In the genomic region with DNA sequence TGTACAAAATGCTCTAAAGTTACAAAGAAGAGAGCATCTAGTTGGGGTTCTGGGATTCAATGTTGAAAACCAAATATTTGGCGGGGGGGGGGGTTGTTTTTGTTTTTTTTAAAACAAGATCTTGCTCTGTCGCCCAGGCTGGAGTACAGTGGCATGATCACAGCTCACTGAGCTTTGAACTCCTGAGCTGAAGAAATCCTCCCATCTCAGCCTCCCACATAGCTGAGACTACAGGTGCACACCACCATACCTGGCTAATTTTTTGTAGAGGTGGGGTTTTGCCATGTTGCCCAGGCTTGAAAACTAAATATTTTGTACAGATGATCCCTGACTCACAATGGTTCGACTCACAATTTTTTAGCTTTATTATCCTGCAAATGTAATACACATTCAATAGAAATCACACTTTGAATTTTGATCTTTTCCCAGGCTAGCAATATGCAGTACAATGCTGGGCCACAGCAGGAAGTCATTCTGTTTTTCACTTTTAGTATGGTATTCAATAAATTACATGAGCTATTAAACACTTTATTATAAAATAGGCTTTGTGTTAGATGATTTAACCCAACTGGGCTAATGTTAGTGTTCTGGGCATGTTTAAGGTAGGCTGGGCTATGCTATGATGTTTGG, we compare ENCODE assay signal across 19 cellular contexts. TPM values are rescaled to one million over a fixed set of nuclear protein-coding genes. Genes with fewer than 3 reads are reported as not detected.
DNase-seq lines count a peak whose midpoint lies in the region; ATAC-seq, FAIRE-seq and TF ChIP-seq lines count a peak whose summit lies in the region.
"Had no signal": no experiment of that assay in that cellular context is flagged by ENCODE, and none has a peak within 500 bp of the region (broad histone marks: within the 10 kb centered on the region; RNA-seq: fewer than 3 reads in every experiment).

No MANE protein-coding gene starts in this region.

- no peak overlapping the region for H3K4me3 Mint-ChIP-seq in activated CD4-positive, alpha-beta T cell treated with anti-CD3 and anti-CD28 coated beads, Interleukin-2, amount 10 ng/mL, durations not matched to agents 7 days and 5 days
- no peak overlapping the region for H3K4me3 Mint-ChIP-seq in activated CD8-positive, alpha-beta T cell treated with anti-CD3 and anti-CD28 coated beads, Interleukin-2, amount 10 ng/mL, durations not matched to agents 7 days and 5 days
- H3K4me3 Mint-ChIP-seq: CD4-positive, alpha-beta T cell; HFFc6 had no signal

- WGBS in small intestine, 3 donors: 62 to 86% (median 71%) methylated on average over 3 of the region's 3 CpGs

- H3K79me2 ChIP-seq in Loucy (ENCODE audit: insufficient read depth, low read length): peaks cover 98% of the 10 kb centered on the region

- H3K9me2 ChIP-seq in Loucy (replicated peaks; ENCODE audit: low read depth, low read length): no peaks in the 10 kb centered on the region

- peaks cover 77% of the 10 kb centered on the region for H3K4me1 Mint-ChIP-seq in activated CD4-positive, alpha-beta T cell treated with anti-CD3 and anti-CD28 coated beads, Interleukin-2, amount 10 ng/mL, durations not matched to agents 7 days and 5 days
- peaks cover 67% of the 10 kb centered on the region for H3K4me1 Mint-ChIP-seq in activated CD8-positive, alpha-beta T cell treated with anti-CD3 and anti-CD28 coated beads, Interleukin-2, amount 10 ng/mL, durations not matched to agents 7 days and 5 days (ENCODE audit: low read depth)

- no peak for DNase-seq in activated CD4-positive, alpha-beta T cell treated with anti-CD3 and anti-CD28 coated beads, Interleukin-2, amount 10 ng/mL, durations not matched to agents 7 days and 5 days
- no peak for DNase-seq in activated CD4-positive, alpha-beta T cell treated with anti-CD3 and anti-CD28 coated beads for 4 hours
- no peak for DNase-seq in left colon
- DNase-seq in small intestine: peak; percentile 65
- DNase-seq in upper lobe of right lung: no peak
- no peak for DNase-seq in activated CD8-positive, alpha-beta T cell treated with anti-CD3 and anti-CD28 coated beads, Interleukin-2, amount 10 ng/mL, durations not matched to agents 7 days and 5 days
- DNase-seq: AML-193; Caco-2; CD4-positive, alpha-beta T cell; GDM1; GOT3; H7; HFFc6 had no signal

- no peak for FAIRE-seq in small intestine (lab: Jason Lieb, UNC)
- FAIRE-seq: A549, D721Med had no signal

- H3K27ac ChIP-seq in small intestine (ENCODE audit: low read depth in 1 of 2, low read length in 1 of 2): no peak overlapping the region
- H3K27ac ChIP-seq in upper lobe of right lung: no peak overlapping the region
- H3K27ac ChIP-seq: 22Rv1, A549, C4-2B had no signal

- POLR2A ChIA-PET in activated CD4-positive, alpha-beta T cell treated with anti-CD3 and anti-CD28 coated beads, Interleukin-2, amount 10 ng/mL, durations not matched to agents 7 days and 5 days (lab: Charles Lee): no interaction called here
- POLR2A ChIA-PET in activated CD8-positive, alpha-beta T cell treated with anti-CD3 and anti-CD28 coated beads, Interleukin-2, amount 10 ng/mL, durations not matched to agents 7 days and 5 days (lab: Charles Lee): no interaction called here

- H3K9me3 ChIP-seq in Loucy (ENCODE audit: insufficient read depth, low read depth, low read length) (no peaks in the 10 kb centered on the region), small intestine (ENCODE audit: control insufficient read depth, low read depth) (no peaks in the 10 kb centered on the region), upper lobe of right lung (no peaks in the 10 kb centered on the region)
- H3K9me3 ChIP-seq: A549, Caco-2 had no signal

- H3K4me2 ChIP-seq in Loucy (ENCODE audit: low read depth, low read length, poor library complexity, severe bottlenecking): peak overlapping the region; percentile 65
- H3K4me2 ChIP-seq: A549 had no signal

- H3K27me3 Mint-ChIP-seq in activated CD4-positive, alpha-beta T cell treated with anti-CD3 and anti-CD28 coated beads, Interleukin-2, amount 10 ng/mL, durations not matched to agents 7 days and 5 days: no peaks in the 10 kb centered on the region
- no peaks in the 10 kb centered on the region for H3K27me3 Mint-ChIP-seq in activated CD8-positive, alpha-beta T cell treated with anti-CD3 and anti-CD28 coated beads, Interleukin-2, amount 10 ng/mL, durations not matched to agents 7 days and 5 days (ENCODE audit: low read depth)
- H3K27me3 Mint-ChIP-seq: CD4-positive, alpha-beta T cell had no signal

- no peak for TF ChIP-seq CTCF in Loucy (conservative IDR thresholded peaks at IDR 0.05; ENCODE audit: low read length)
- TF ChIP-seq CTCF in upper lobe of right lung (IDR thresholded peaks at IDR 0.05): no peak

- CTCF ChIA-PET in activated CD4-positive, alpha-beta T cell treated with anti-CD3 and anti-CD28 coated beads, Interleukin-2, amount 10 ng/mL, durations not matched to agents 7 days and 5 days (lab: Charles Lee): no interaction called here
- CTCF ChIA-PET in activated CD8-positive, alpha-beta T cell treated with anti-CD3 and anti-CD28 coated beads, Interleukin-2, amount 10 ng/mL, durations not matched to agents 7 days and 5 days (lab: Charles Lee): no interaction called here

- H3K36me3 Mint-ChIP-seq in activated CD4-positive, alpha-beta T cell treated with anti-CD3 and anti-CD28 coated beads, Interleukin-2, amount 10 ng/mL, durations not matched to agents 7 days and 5 days (ENCODE audit: low read depth): peaks cover 46% of the 10 kb centered on the region
- peaks cover 57% of the 10 kb centered on the region for H3K36me3 Mint-ChIP-seq in activated CD8-positive, alpha-beta T cell treated with anti-CD3 and anti-CD28 coated beads, Interleukin-2, amount 10 ng/mL, durations not matched to agents 7 days and 5 days (ENCODE audit: low read depth)

- ATAC-seq in left colon (peak; percentile 87), upper lobe of right lung (no peak)
- ATAC-seq in activated CD8-positive, alpha-beta T cell treated with anti-CD3 and anti-CD28 coated beads, Interleukin-2, amount 10 ng/mL, durations not matched to agents 7 days and 5 days: no peak
- ATAC-seq: A549, HCT116 had no signal

- no peaks in the 10 kb centered on the region for H3F3A ChIP-seq in Loucy (ENCODE audit: low read depth)

- intact Hi-C loops in left colon (cut with DNase I, micrococcal nuclease) (no loop called here), upper lobe of right lung (cut with DNase I) (no loop called here)

- no peak overlapping the region for H3K9ac ChIP-seq in Loucy (ENCODE audit: low read depth, low read length, poor library complexity, severe bottlenecking)

- H4K20me1 ChIP-seq in Loucy (ENCODE audit: insufficient read depth, low read length, poor library complexity, severe bottlenecking): peaks cover 87% of the 10 kb centered on the region

- peaks cover 62% of the 10 kb centered on the region for H3K4me1 ChIP-seq in Loucy (ENCODE audit: insufficient read depth, low read length, poor library complexity, severe bottlenecking)
- no peaks in the 10 kb centered on the region for H3K4me1 ChIP-seq in small intestine (ENCODE audit: control insufficient read depth in 2 of 2, insufficient read depth in 1 of 2, low read depth in 1 of 2, low read length in 1 of 2)
- H3K4me1 ChIP-seq in upper lobe of right lung: no peaks in the 10 kb centered on the region

- H3K27me3 ChIP-seq in Loucy (ENCODE audit: insufficient read depth, low read length, poor library complexity, severe bottlenecking): no peaks in the 10 kb centered on the region
- no peaks in the 10 kb centered on the region for H3K27me3 ChIP-seq in small intestine (ENCODE audit: control insufficient read depth in 2 of 2, insufficient read depth in 2 of 2, low read length in 2 of 2)
- H3K27me3 ChIP-seq in upper lobe of right lung: no peaks in the 10 kb centered on the region

- no peaks in the 10 kb centered on the region for H3K9me3 Mint-ChIP-seq in activated CD4-positive, alpha-beta T cell treated with anti-CD3 and anti-CD28 coated beads, Interleukin-2, amount 10 ng/mL, durations not matched to agents 7 days and 5 days
- no peaks in the 10 kb centered on the region for H3K9me3 Mint-ChIP-seq in activated CD8-positive, alpha-beta T cell treated with anti-CD3 and anti-CD28 coated beads, Interleukin-2, amount 10 ng/mL, durations not matched to agents 7 days and 5 days (ENCODE audit: insufficient read depth)
- H3K9me3 Mint-ChIP-seq: CD4-positive, alpha-beta T cell; HFFc6 had no signal

- H3K36me3 ChIP-seq in Loucy (ENCODE audit: insufficient read depth, low read length): no peaks in the 10 kb centered on the region
- no peaks in the 10 kb centered on the region for H3K36me3 ChIP-seq in small intestine (ENCODE audit: control insufficient read depth in 2 of 2, insufficient read depth in 2 of 2, low read length in 2 of 2)
- no peaks in the 10 kb centered on the region for H3K36me3 ChIP-seq in upper lobe of right lung

- H2AFZ ChIP-seq in Loucy (ENCODE audit: low read length): no peak overlapping the region

- H3K27ac Mint-ChIP-seq in activated CD4-positive, alpha-beta T cell treated with anti-CD3 and anti-CD28 coated beads, Interleukin-2, amount 10 ng/mL, durations not matched to agents 7 days and 5 days: peak overlapping the region; percentile 9
- no peak overlapping the region for H3K27ac Mint-ChIP-seq in activated CD8-positive, alpha-beta T cell treated with anti-CD3 and anti-CD28 coated beads, Interleukin-2, amount 10 ng/mL, durations not matched to agents 7 days and 5 days
- H3K27ac Mint-ChIP-seq: CD4-positive, alpha-beta T cell; HFFc6 had no signal

- H3K4me3 ChIP-seq in Loucy (ENCODE audit: low read length, poor library complexity, severe bottlenecking) (peak overlapping the region; percentile 33), small intestine (ENCODE audit: low read depth in 1 of 2, low read length in 2 of 2) (no peak overlapping the region), upper lobe of right lung (no peak overlapping the region)
- H3K4me3 ChIP-seq: A549 had no signal

RNA-seq across cellular contexts. Expression of a gene that starts 7.6 kb away (rescaled TPM):
- total RNA-seq in activated CD4-positive, alpha-beta T cell treated with anti-CD3 and anti-CD28 coated beads, Interleukin-2, amount 10 ng/mL, durations not matched to agents 7 days and 5 days: 10 to 100 TPM; 51.5 to 57.4 TPM
- total RNA-seq in left colon (10 to 100 TPM; 10.7 to 13.8 TPM), upper lobe of right lung (11.3 TPM)
- 1 to 10 TPM in 2 of 3 donors, under 1 TPM in 1; 0.81 to 2.9 (median 1.3) TPM for polyA plus RNA-seq in small intestine
- 10 to 100 TPM; 56.4 to 57.1 TPM for total RNA-seq in activated CD8-positive, alpha-beta T cell treated with anti-CD3 and anti-CD28 coated beads, Interleukin-2, amount 10 ng/mL, durations not matched to agents 7 days and 5 days
